Comparison of ENCODE assay signal across 8 cellular contexts in genomic region chr2:174248998-174249592, GRCh38. TPM values are rescaled to one million over a fixed set of nuclear protein-coding genes. Genes with fewer than 3 reads are reported as not detected.
DNase-seq lines count a peak whose midpoint lies in the region; ATAC-seq, FAIRE-seq and TF ChIP-seq lines count a peak whose summit lies in the region.

No MANE protein-coding gene starts in this region.

- H3K9me3 ChIP-seq in iPS DF 6.9 (ENCODE audit: control insufficient read depth, insufficient read depth, low read length) = no peaks in the 10 kb centered on the region

- no peaks in the 10 kb centered on the region for H3K27me3 ChIP-seq in iPS DF 6.9 (ENCODE audit: control insufficient read depth, insufficient read depth, low read length)

- WGBS in iPS DF 6.9 (ENCODE audit: insufficient coverage, insufficient read length) = no CpG with 5 or more reads among the region's 16 CpGs

- H3K9me3 Mint-ChIP-seq in activated CD4-positive, alpha-beta memory T cell treated with anti-CD3 and anti-CD28 coated beads, Interleukin-2, amount 10 ng/mL, durations not matched to agents 7 days and 5 days = no peaks in the 10 kb centered on the region
- no peaks in the 10 kb centered on the region for H3K9me3 Mint-ChIP-seq in stimulated activated effector memory CD8-positive, alpha-beta T cell treated with anti-CD3 and anti-CD28 coated beads, Interleukin-12 subunit alpha, Interleukin-12 subunit beta, amount 100 ng/mL, for 72 hours

- H3K4me1 ChIP-seq in iPS DF 6.9 (ENCODE audit: control insufficient read depth, insufficient read depth, low read length) = no peaks in the 10 kb centered on the region

- CTCF ChIA-PET in activated CD4-positive, alpha-beta memory T cell treated with anti-CD3 and anti-CD28 coated beads, Interleukin-2, amount 10 ng/mL, durations not matched to agents 7 days and 5 days (lab: Charles Lee) = interaction anchor here (0.9 to 1.5 kb wide), 2 partner anchors 88 to 92 kb away, joined by 3 read pairs; no protein-coding TSS in a partner anchor

- peak overlapping the region; percentile 32; the same call in 1 of the 2 replicates for H3K4me3 ChIP-seq in iPS DF 6.9 (ENCODE audit: low read length)

- no peak for ATAC-seq in stimulated activated effector memory CD8-positive, alpha-beta T cell treated with anti-CD3 and anti-CD28 coated beads, Interleukin-12 subunit alpha, Interleukin-12 subunit beta, amount 100 ng/mL, for 72 hours

- no peaks in the 10 kb centered on the region for H3K36me3 ChIP-seq in iPS DF 6.9 (ENCODE audit: control insufficient read depth, insufficient read depth, low read length)

- H3K4me3 Mint-ChIP-seq in activated CD4-positive, alpha-beta memory T cell treated with anti-CD3 and anti-CD28 coated beads, Interleukin-2, amount 10 ng/mL, durations not matched to agents 7 days and 5 days = peak overlapping the region; percentile 66
- peak overlapping the region; percentile 88 for H3K4me3 Mint-ChIP-seq in stimulated activated effector memory CD8-positive, alpha-beta T cell treated with anti-CD3 and anti-CD28 coated beads, Interleukin-12 subunit alpha, Interleukin-12 subunit beta, amount 100 ng/mL, for 72 hours

- H3K36me3 Mint-ChIP-seq in activated CD4-positive, alpha-beta memory T cell treated with anti-CD3 and anti-CD28 coated beads, Interleukin-2, amount 10 ng/mL, durations not matched to agents 7 days and 5 days (ENCODE audit: low read depth) = peaks cover 18% of the 10 kb centered on the region
- H3K36me3 Mint-ChIP-seq in stimulated activated effector memory CD8-positive, alpha-beta T cell treated with anti-CD3 and anti-CD28 coated beads, Interleukin-12 subunit alpha, Interleukin-12 subunit beta, amount 100 ng/mL, for 72 hours = peaks cover 26% of the 10 kb centered on the region

- POLR2A ChIA-PET in activated CD4-positive, alpha-beta memory T cell treated with anti-CD3 and anti-CD28 coated beads, Interleukin-2, amount 10 ng/mL, durations not matched to agents 7 days and 5 days (lab: Charles Lee) = interaction anchor here (0.7 to 2.1 kb wide), 10 partner anchors 9 to 290 kb away, joined by 3 to 7 read pairs (median 4); partner anchors contain the start of genes GPR155 and SCRN3

- DNase-seq in DMS53 (lab: John Stamatoyannopoulos, UW) (peak; percentile 49), DMS53 treated with DMSO at 0.1 percent for 48 hours (lab: John Stamatoyannopoulos, UW; ENCODE audit: unreplicated experiment) (no peak), iPS DF 6.9 (ENCODE audit: low read depth, low spot score) (no peak), GM12891 (ENCODE audit: insufficient read length, low spot score) (no peak), NCI-H146 (lab: John Stamatoyannopoulos, UW) (no peak), cerebellum (ENCODE audit: low spot score) (no peak)
- DNase-seq in activated CD4-positive, alpha-beta memory T cell treated with anti-CD3 and anti-CD28 coated beads, Interleukin-2, amount 10 ng/mL, durations not matched to agents 7 days and 5 days = no peak
- DNase-seq in stimulated activated effector memory CD8-positive, alpha-beta T cell treated with anti-CD3 and anti-CD28 coated beads, Interleukin-12 subunit alpha, Interleukin-12 subunit beta, amount 100 ng/mL, for 72 hours (ENCODE audit: low spot score in 2 of 2) = no peak

- peaks cover 29% of the 10 kb centered on the region for H3K4me1 Mint-ChIP-seq in activated CD4-positive, alpha-beta memory T cell treated with anti-CD3 and anti-CD28 coated beads, Interleukin-2, amount 10 ng/mL, durations not matched to agents 7 days and 5 days
- H3K4me1 Mint-ChIP-seq in stimulated activated effector memory CD8-positive, alpha-beta T cell treated with anti-CD3 and anti-CD28 coated beads, Interleukin-12 subunit alpha, Interleukin-12 subunit beta, amount 100 ng/mL, for 72 hours = peaks cover 9% of the 10 kb centered on the region

- peak overlapping the region; percentile 47 for H3K27ac Mint-ChIP-seq in activated CD4-positive, alpha-beta memory T cell treated with anti-CD3 and anti-CD28 coated beads, Interleukin-2, amount 10 ng/mL, durations not matched to agents 7 days and 5 days
- peak overlapping the region; percentile 91 for H3K27ac Mint-ChIP-seq in stimulated activated effector memory CD8-positive, alpha-beta T cell treated with anti-CD3 and anti-CD28 coated beads, Interleukin-12 subunit alpha, Interleukin-12 subunit beta, amount 100 ng/mL, for 72 hours

- no peak for FAIRE-seq in GM12891 (lab: Jason Lieb, UNC)

- no peak overlapping the region for H3K27ac ChIP-seq in iPS DF 6.9 (ENCODE audit: low read length)

- TF ChIP-seq POLR2A in GM12891 (IDR thresholded peaks at IDR 0.05; ENCODE audit: low read depth, low read length) = no peak

- no peaks in the 10 kb centered on the region for H3K27me3 Mint-ChIP-seq in activated CD4-positive, alpha-beta memory T cell treated with anti-CD3 and anti-CD28 coated beads, Interleukin-2, amount 10 ng/mL, durations not matched to agents 7 days and 5 days

TF ChIP-seq in GM12891, 5 proteins besides CTCF, POLR2A, EP300 and RAD21:
- no peak for TF ChIP-seq TAF1 (IDR thresholded peaks at IDR 0.05; ENCODE audit: low read depth, low read length)
- TF ChIP-seq PAX5 (IDR thresholded peaks at IDR 0.05; ENCODE audit: insufficient read depth, low read length, severe bottlenecking) = no peak
- TF ChIP-seq SPI1 (IDR thresholded peaks at IDR 0.05; ENCODE audit: low read depth, low read length) = no peak
- no peak for TF ChIP-seq POU2F2 (IDR thresholded peaks at IDR 0.05; ENCODE audit: low read depth, low read length)
- no peak for TF ChIP-seq POLR2AphosphoS5 (IDR thresholded peaks at IDR 0.05; ENCODE audit: low read depth, low read length)

RNA-seq across cellular contexts. Expression of gene OLA1, which starts 0.8 kb away (rescaled TPM):
- total RNA-seq in activated CD4-positive, alpha-beta memory T cell treated with anti-CD3 and anti-CD28 coated beads, Interleukin-2, amount 10 ng/mL, durations not matched to agents 7 days and 5 days = 10 to 100 TPM; 63.5 to 64.6 TPM
- polyA plus RNA-seq in GM12891 (2012; ENCODE audit: low read depth, missing spikeins) = 154 TPM
- 55.6 TPM for total RNA-seq in cerebellum
